In the genomic region with DNA sequence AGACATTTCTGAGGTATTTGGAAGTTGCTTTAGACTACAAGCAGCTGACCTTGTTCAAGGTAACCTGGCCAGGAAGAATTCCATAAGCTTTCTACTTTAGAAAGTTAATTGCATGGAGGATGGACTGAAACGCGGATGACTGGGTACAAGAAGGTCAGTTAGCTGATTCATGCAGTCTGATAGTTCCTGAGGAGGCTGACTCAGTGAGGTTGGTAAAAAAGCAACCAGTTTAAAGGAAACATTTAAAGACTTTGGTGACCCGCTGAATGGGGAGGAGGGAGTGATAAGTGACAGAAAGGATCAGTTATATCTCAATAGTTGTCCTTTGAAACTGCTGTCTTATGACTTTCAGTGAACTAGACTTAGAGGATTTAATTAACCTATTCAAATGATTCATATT, we compare ENCODE assay signal across 22 cellular contexts.
A peak's percentile ranks its signal among the peaks of the same experiment; 100 is the strongest.
DNase-seq lines count a peak whose midpoint lies in the region; ATAC-seq and TF ChIP-seq lines count a peak whose summit lies in the region.
"Had no signal": no experiment of that assay in that cellular context is flagged by ENCODE, and none has a peak within 500 bp of the region (broad histone marks: within the 10 kb centered on the region; RNA-seq: fewer than 3 reads in every experiment).

No MANE protein-coding gene starts in this region.

- TF ChIP-seq CTCF in RWPE2 (IDR thresholded peaks at IDR 0.05; ENCODE audit: poor library complexity, severe bottlenecking) (no peak), epithelial cell of esophagus (IDR thresholded peaks at IDR 0.05; ENCODE audit: insufficient read depth, low read depth, low read length, missing control alignments) (no peak), neural progenitor cell (IDR thresholded peaks at IDR 0.05) (no peak)

- H3K9me3 ChIP-seq in RWPE2 (ENCODE audit: severe bottlenecking) (no peaks in the 10 kb centered on the region), neural progenitor cell (ENCODE audit: low read depth) (no peaks in the 10 kb centered on the region)
- H3K9me3 ChIP-seq in CD4-positive, alpha-beta memory T cell (ENCODE audit: control insufficient read depth in 1 of 2, low read length in 2 of 2) = no peaks in the 10 kb centered on the region
- H3K9me3 ChIP-seq: uterus had no signal

- CTCF ChIA-PET in CD4-positive, alpha-beta memory T cell (lab: Charles Lee; ENCODE audit: partially characterized antibody) = no interaction called here

- no peak overlapping the region for H3K4me2 ChIP-seq in neural progenitor cell

- H3K4me1 ChIP-seq in RWPE2 (ENCODE audit: insufficient read depth, poor library complexity, severe bottlenecking) = no peaks in the 10 kb centered on the region
- H3K4me1 ChIP-seq in neural progenitor cell = no peaks in the 10 kb centered on the region
- no peaks in the 10 kb centered on the region for H3K4me1 ChIP-seq in CD4-positive, alpha-beta memory T cell (ENCODE audit: insufficient read depth, low read length)
- H3K4me1 ChIP-seq: uterus had no signal

- no peaks in the 10 kb centered on the region for H3K36me3 Mint-ChIP-seq in neural progenitor cell
- H3K36me3 Mint-ChIP-seq in CD4-positive, alpha-beta memory T cell = no peaks in the 10 kb centered on the region

- peaks cover 4% of the 10 kb centered on the region for H3K4me1 Mint-ChIP-seq in neural progenitor cell
- no peaks in the 10 kb centered on the region for H3K4me1 Mint-ChIP-seq in CD4-positive, alpha-beta memory T cell
- H3K4me1 Mint-ChIP-seq: activated CD4-positive, alpha-beta T cell treated with anti-CD3 and anti-CD28 coated beads, Interleukin-2, amount 10 ng/mL, durations not matched to agents 24 days and 14 days; naive thymus-derived CD8-positive, alpha-beta T cell had no signal

- H3K4me3 ChIP-seq in RWPE2 (ENCODE audit: severe bottlenecking) (no peak overlapping the region), epithelial cell of esophagus (ENCODE audit: low read length) (no peak overlapping the region), neural progenitor cell (no peak overlapping the region)
- no peak overlapping the region for H3K4me3 ChIP-seq in CD4-positive, alpha-beta memory T cell (ENCODE audit: low read length in 2 of 2)
- H3K4me3 ChIP-seq: lung, uterus had no signal

- peak overlapping the region; percentile 48 for H3K27ac Mint-ChIP-seq in neural progenitor cell
- no peak overlapping the region for H3K27ac Mint-ChIP-seq in CD4-positive, alpha-beta memory T cell
- H3K27ac Mint-ChIP-seq: activated CD4-positive, alpha-beta T cell treated with anti-CD3 and anti-CD28 coated beads, Interleukin-2, amount 10 ng/mL, durations not matched to agents 24 days and 14 days; dendritic cell treated with granulocyte-macrophage colony-stimulating factor and Interleukin-4, amounts not matched to agents 40 ng/mL and 50 ng/mL, for 4 days; naive thymus-derived CD8-positive, alpha-beta T cell had no signal

- H3K9me3 Mint-ChIP-seq in neural progenitor cell = peaks cover 2% of the 10 kb centered on the region
- H3K9me3 Mint-ChIP-seq in CD4-positive, alpha-beta memory T cell = peaks cover 0 to 23% (median 8%) of the 10 kb centered on the region in 8 donors
- H3K9me3 Mint-ChIP-seq: activated CD4-positive, alpha-beta T cell treated with anti-CD3 and anti-CD28 coated beads, Interleukin-2, amount 10 ng/mL, durations not matched to agents 24 days and 14 days had no signal

- H3K27me3 Mint-ChIP-seq in neural progenitor cell (ENCODE audit: insufficient read depth, low read depth) = no peaks in the 10 kb centered on the region
- no peaks in the 10 kb centered on the region for H3K27me3 Mint-ChIP-seq in CD4-positive, alpha-beta memory T cell
- H3K27me3 Mint-ChIP-seq: activated CD4-positive, alpha-beta T cell treated with anti-CD3 and anti-CD28 coated beads, Interleukin-2, amount 10 ng/mL, durations not matched to agents 24 days and 14 days; dendritic cell treated with granulocyte-macrophage colony-stimulating factor and Interleukin-4, amounts not matched to agents 40 ng/mL and 50 ng/mL, for 4 days; naive thymus-derived CD8-positive, alpha-beta T cell had no signal

- H4K20me1 ChIP-seq in neural progenitor cell (ENCODE audit: low read depth) = no peaks in the 10 kb centered on the region

- H3K27me3 ChIP-seq in RWPE2 (ENCODE audit: insufficient read depth, poor library complexity, severe bottlenecking) (no peaks in the 10 kb centered on the region), neural progenitor cell (no peaks in the 10 kb centered on the region)
- no peaks in the 10 kb centered on the region for H3K27me3 ChIP-seq in CD4-positive, alpha-beta memory T cell (ENCODE audit: insufficient read depth, low read length)
- H3K27me3 ChIP-seq: uterus had no signal

- ATAC-seq in RWPE2 (ENCODE audit: low read depth) (peak; percentile 62; the same call in 2 of the 3 replicates), GM19324 (IDR thresholded peaks at IDR 0.05; ENCODE audit: low FRiP score, unreplicated experiment) (no peak)
- ATAC-seq: naive thymus-derived CD8-positive, alpha-beta T cell had no signal

- H3K4me3 Mint-ChIP-seq in neural progenitor cell = no peak overlapping the region
- no peak overlapping the region for H3K4me3 Mint-ChIP-seq in CD4-positive, alpha-beta memory T cell
- H3K4me3 Mint-ChIP-seq: activated CD4-positive, alpha-beta T cell treated with anti-CD3 and anti-CD28 coated beads, Interleukin-2, amount 10 ng/mL, durations not matched to agents 24 days and 14 days; dendritic cell treated with granulocyte-macrophage colony-stimulating factor and Interleukin-4, amounts not matched to agents 40 ng/mL and 50 ng/mL, for 4 days; naive thymus-derived CD8-positive, alpha-beta T cell had no signal

- POLR2A ChIA-PET in CD4-positive, alpha-beta memory T cell (lab: Charles Lee; ENCODE audit: partially characterized antibody) = no interaction called here

- no peaks in the 10 kb centered on the region for H3F3A ChIP-seq in neural progenitor cell (ENCODE audit: low read depth)

- intact Hi-C loops in CD4-positive, alpha-beta memory T cell (cut with micrococcal nuclease) = no loop called here

- H3K9ac ChIP-seq in neural progenitor cell = no peak overlapping the region

- H3K27ac ChIP-seq in RWPE2 (ENCODE audit: poor library complexity, severe bottlenecking) (no peak overlapping the region), neural progenitor cell (no peak overlapping the region)
- H3K27ac ChIP-seq in CD4-positive, alpha-beta memory T cell (ENCODE audit: low read depth, low read length) = no peak overlapping the region
- H3K27ac ChIP-seq: epithelial cell of prostate, uterus had no signal

- peak; percentile 34 for DNase-seq in HK-2 (ENCODE audit: unreplicated experiment)
- DNase-seq in RWPE2 (ENCODE audit: low spot score) = no peak
- peak; percentile 56 for DNase-seq in epithelial cell of esophagus (ENCODE audit: low read depth)
- DNase-seq in neural progenitor cell (ENCODE audit: low spot score) = no peak
- DNase-seq in activated CD8-positive, alpha-beta memory T cell treated with anti-CD3 and anti-CD28 coated beads for 24 hours = no peak
- DNase-seq in nucleus accumbens (lab: John Stamatoyannopoulos, UW) = no peak
- DNase-seq in CD4-positive, alpha-beta memory T cell = no peak
- DNase-seq: activated CD4-positive, alpha-beta T cell treated with anti-CD3 and anti-CD28 coated beads, Interleukin-2, amount 10 ng/mL, durations not matched to agents 24 days and 14 days; aorta; GOT3; KG1; naive thymus-derived CD8-positive, alpha-beta T cell; NCI-H1105; NCI-H2107; NCI-H526 treated with DMSO at 0.1 percent for 48 hours; posterior cingulate gyrus; stimulated activated CD4-positive, alpha-beta T cell treated with anti-CD3 and anti-CD28 coated beads, Interleukin-2, amount 100 ng/mL, for 48 hours; uterus had no signal

- H2AFZ ChIP-seq in neural progenitor cell (replicated peaks) = no peak overlapping the region

- no peaks in the 10 kb centered on the region for H3K79me2 ChIP-seq in neural progenitor cell (ENCODE audit: low read depth)

- H3K36me3 ChIP-seq in RWPE2 (ENCODE audit: low read depth) = no peaks in the 10 kb centered on the region
- no peaks in the 10 kb centered on the region for H3K36me3 ChIP-seq in neural progenitor cell
- H3K36me3 ChIP-seq in CD4-positive, alpha-beta memory T cell (ENCODE audit: insufficient read depth, low read length) = no peaks in the 10 kb centered on the region
- H3K36me3 ChIP-seq: uterus had no signal

Comparison
In these comparisons a context has a peak if more than half of its experiments do, and no peak if none do; other contexts are left out.
1. DNase-seq: peak in HK-2 (single experiment) and epithelial cell of esophagus (single experiment); none in RWPE2 (single experiment), neural progenitor cell (single experiment), activated CD8-positive, alpha-beta memory T cell treated with anti-CD3 and anti-CD28 coated beads for 24 hours (single experiment), nucleus accumbens (0 of 56) and CD4-positive, alpha-beta memory T cell (0 of 5).